ENCODE assay signal across 17 cellular contexts in the genomic region with DNA sequence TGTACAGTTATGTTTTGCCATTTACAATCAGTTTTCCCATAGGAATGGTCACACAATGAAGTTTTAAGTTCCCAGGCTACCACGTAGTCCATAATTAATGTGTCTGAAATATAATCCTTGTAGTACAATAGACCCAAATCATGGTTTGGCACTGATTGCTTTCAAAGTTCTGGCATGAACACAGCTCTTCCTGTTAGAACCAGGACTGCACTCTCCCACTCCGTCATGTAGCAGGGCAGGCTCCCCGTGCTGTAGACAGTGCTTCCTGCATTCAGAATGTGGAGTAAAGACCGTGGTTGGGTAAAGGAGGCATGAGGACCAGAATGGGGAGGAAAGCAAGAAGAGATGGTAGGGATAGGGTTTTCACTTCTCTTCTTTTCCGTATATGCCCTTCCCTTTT.
"Had no signal": no experiment of that assay in that cellular context is flagged by ENCODE, and none has a peak within 500 bp of the region (broad histone marks: within the 10 kb centered on the region; RNA-seq: fewer than 3 reads in every experiment).

No MANE protein-coding gene starts in this region.

- H3K27me3 ChIP-seq: body of pancreas, heart left ventricle, SJCRH30, transverse colon had no signal

- H3K9me3 Mint-ChIP-seq: central memory CD8-positive, alpha-beta T cell; nephron progenitor cell had no signal

- DNase-seq: activated CD4-positive, alpha-beta T cell treated with anti-CD3 and anti-CD28 coated beads, Interleukin-2, amount 50 U/mL, for 48 hours; activated naive CD4-positive, alpha-beta T cell treated with anti-CD3 and anti-CD28 coated beads, Interleukin-2, amount 50 U/mL, for 16 hours; amniotic stem cell; body of pancreas; foreskin melanocyte; mesenchymal stem cell; nephron progenitor cell; SJCRH30; stimulated activated CD4-positive, alpha-beta T cell treated with anti-CD3 and anti-CD28 coated beads, Interleukin-4, amount 100 ng/mL, for 24 hours; substantia nigra; SW 1271; transverse colon had no signal

- H3K9me3 ChIP-seq: body of pancreas, heart left ventricle, SJCRH30, transverse colon had no signal

- H3K4me3 Mint-ChIP-seq: central memory CD8-positive, alpha-beta T cell; nephron progenitor cell had no signal

- ATAC-seq: activated CD4-positive, CD25-positive, alpha-beta regulatory T cell treated with anti-CD3 and anti-CD28 coated beads, Interleukin-2, amount 50 U/mL, for 24 hours; body of pancreas; esophagus mucosa; heart left ventricle; left lobe of liver had no signal

- H3K4me1 ChIP-seq: SJCRH30 had no signal

- H3K27ac Mint-ChIP-seq: nephron progenitor cell had no signal

- H3K4me3 ChIP-seq: body of pancreas, heart left ventricle, SJCRH30, transverse colon had no signal

- H3K27ac ChIP-seq: SJCRH30, transverse colon had no signal

- H3K27me3 Mint-ChIP-seq: central memory CD8-positive, alpha-beta T cell had no signal
